In genomic region chr1:29752141-29752540, GRCh38 we compare ENCODE assay signal across 22 cellular contexts.
DNase-seq lines count a peak whose midpoint lies in the region; TF ChIP-seq lines count a peak whose summit lies in the region.
"Had no signal": no experiment of that assay in that cellular context is flagged by ENCODE, and none has a peak within 500 bp of the region (broad histone marks: within the 10 kb centered on the region; RNA-seq: fewer than 3 reads in every experiment).

No MANE protein-coding gene starts in this region.

- H3K9me3 Mint-ChIP-seq in type B pancreatic cell: no peaks in the 10 kb centered on the region
- H3K9me3 Mint-ChIP-seq: activated naive CD4-positive, alpha-beta T cell treated with anti-CD3 and anti-CD28 coated beads for 36 hours; dendritic cell treated with granulocyte-macrophage colony-stimulating factor and Interleukin-4, amounts not matched to agents 40 ng/mL and 50 ng/mL, for 4 days; stimulated activated naive B cell treated with anti-CD40 and anti-IgM and Interleukin-4, amounts not matched to agents 10 μg/mL and 1 μg/mL and 100 μg/mL, for 72 hours had no signal

- peak; percentile 11 for DNase-seq in activated CD8-positive, alpha-beta memory T cell treated with anti-CD3 and anti-CD28 coated beads for 24 hours
- DNase-seq in activated CD8-positive, alpha-beta memory T cell treated with anti-CD3 and anti-CD28 coated beads, Interleukin-2, amount 50 U/mL, for 48 hours: no peak
- peak; percentile 32 for DNase-seq in astrocyte of the hippocampus (ENCODE audit: low read depth, low spot score)
- DNase-seq in iPS-NIHi11 (ENCODE audit: low spot score): peak; percentile 81
- peak; percentile 66 for DNase-seq in type B pancreatic cell (ENCODE audit: extremely low spot score, unreplicated experiment)
- DNase-seq in NCI-H1417 (lab: John Stamatoyannopoulos, UW): no peak
- no peak for DNase-seq in tibial nerve (ENCODE audit: low spot score in 2 of 2)
- DNase-seq in A172 (ENCODE audit: low spot score): no peak
- DNase-seq: activated naive CD4-positive, alpha-beta T cell treated with anti-CD3 and anti-CD28 coated beads for 36 hours; esophagus squamous epithelium; GOT3; kidney glomerular epithelial cell; mucosa of descending colon; NCI-H2227 treated with DMSO at 0.1 percent for 48 hours; NK-92 treated with Interleukin-12 subunit alpha and Interleukin-12 subunit beta, amount 100 ng/mL, for 24 hours; ovary; SHP77; spleen; stimulated activated naive B cell treated with anti-CD40 and anti-IgM and Interleukin-4, amounts not matched to agents 10 μg/mL and 1 μg/mL and 100 μg/mL, for 72 hours; T-helper 17 cell; transverse colon had no signal

- peaks cover 25% of the 10 kb centered on the region for H3K27me3 Mint-ChIP-seq in type B pancreatic cell

- H3K36me3 ChIP-seq in tibial nerve: no peaks in the 10 kb centered on the region
- H3K36me3 ChIP-seq: esophagus squamous epithelium, ovary, spleen, transverse colon had no signal

- no peaks in the 10 kb centered on the region for H3K27me3 ChIP-seq in tibial nerve
- H3K27me3 ChIP-seq: ovary had no signal

- H3K9me3 ChIP-seq in tibial nerve: no peaks in the 10 kb centered on the region
- H3K9me3 ChIP-seq: esophagus squamous epithelium, mucosa of descending colon, ovary, spleen, transverse colon had no signal

- H3K27ac ChIP-seq in tibial nerve: no peak overlapping the region
- H3K27ac ChIP-seq: esophagus squamous epithelium, ovary, spleen, transverse colon had no signal

- TF ChIP-seq EP300 in tibial nerve (IDR thresholded peaks at IDR 0.05): no peak

- TF ChIP-seq POLR2A in tibial nerve (IDR thresholded peaks at IDR 0.05): no peak

- TF ChIP-seq CTCF in type B pancreatic cell (conservative IDR thresholded peaks at IDR 0.05) (no peak), tibial nerve (IDR thresholded peaks at IDR 0.05) (no peak)

- WGBS in tibial nerve, 2 donors: 23 to 26% methylated on average over 8 of the region's 8 CpGs

- H3K4me1 Mint-ChIP-seq in type B pancreatic cell (ENCODE audit: unreplicated experiment): no peaks in the 10 kb centered on the region
- H3K4me1 Mint-ChIP-seq: stimulated activated naive B cell treated with anti-CD40 and anti-IgM and Interleukin-4, amounts not matched to agents 10 μg/mL and 1 μg/mL and 100 μg/mL, for 72 hours; T-helper 17 cell had no signal

- H3K4me3 ChIP-seq in tibial nerve: no peak overlapping the region
- H3K4me3 ChIP-seq: esophagus squamous epithelium, mucosa of descending colon, ovary, spleen, transverse colon had no signal

- no peaks in the 10 kb centered on the region for H3K4me1 ChIP-seq in tibial nerve
- H3K4me1 ChIP-seq: esophagus squamous epithelium, spleen, transverse colon had no signal

- H3K36me3 Mint-ChIP-seq in type B pancreatic cell: no peaks in the 10 kb centered on the region
- H3K36me3 Mint-ChIP-seq: stimulated activated naive B cell treated with anti-CD40 and anti-IgM and Interleukin-4, amounts not matched to agents 10 μg/mL and 1 μg/mL and 100 μg/mL, for 72 hours had no signal

- no peak overlapping the region for H3K27ac Mint-ChIP-seq in type B pancreatic cell
- H3K27ac Mint-ChIP-seq: activated naive CD4-positive, alpha-beta T cell treated with anti-CD3 and anti-CD28 coated beads for 36 hours; dendritic cell treated with granulocyte-macrophage colony-stimulating factor and Interleukin-4, amounts not matched to agents 40 ng/mL and 50 ng/mL, for 4 days; stimulated activated naive B cell treated with anti-CD40 and anti-IgM and Interleukin-4, amounts not matched to agents 10 μg/mL and 1 μg/mL and 100 μg/mL, for 72 hours; T-helper 17 cell had no signal

- H3K4me3 Mint-ChIP-seq in type B pancreatic cell: no peak overlapping the region
- H3K4me3 Mint-ChIP-seq: activated naive CD4-positive, alpha-beta T cell treated with anti-CD3 and anti-CD28 coated beads for 36 hours; dendritic cell treated with granulocyte-macrophage colony-stimulating factor and Interleukin-4, amounts not matched to agents 40 ng/mL and 50 ng/mL, for 4 days; stimulated activated naive B cell treated with anti-CD40 and anti-IgM and Interleukin-4, amounts not matched to agents 10 μg/mL and 1 μg/mL and 100 μg/mL, for 72 hours; T-helper 17 cell had no signal

Comparison
In these comparisons a context has a peak if more than half of its experiments do, and no peak if none do; other contexts are left out.
1. DNase-seq: peak in activated CD8-positive, alpha-beta memory T cell treated with anti-CD3 and anti-CD28 coated beads for 24 hours (single experiment), astrocyte of the hippocampus (single experiment), iPS-NIHi11 (single experiment) and type B pancreatic cell (single experiment); none in activated CD8-positive, alpha-beta memory T cell treated with anti-CD3 and anti-CD28 coated beads, Interleukin-2, amount 50 U/mL, for 48 hours (single experiment), NCI-H1417 (0 of 3), tibial nerve (0 of 2) and A172 (single experiment).